17 cellular contexts compared by ENCODE assay signal in the genomic region with DNA sequence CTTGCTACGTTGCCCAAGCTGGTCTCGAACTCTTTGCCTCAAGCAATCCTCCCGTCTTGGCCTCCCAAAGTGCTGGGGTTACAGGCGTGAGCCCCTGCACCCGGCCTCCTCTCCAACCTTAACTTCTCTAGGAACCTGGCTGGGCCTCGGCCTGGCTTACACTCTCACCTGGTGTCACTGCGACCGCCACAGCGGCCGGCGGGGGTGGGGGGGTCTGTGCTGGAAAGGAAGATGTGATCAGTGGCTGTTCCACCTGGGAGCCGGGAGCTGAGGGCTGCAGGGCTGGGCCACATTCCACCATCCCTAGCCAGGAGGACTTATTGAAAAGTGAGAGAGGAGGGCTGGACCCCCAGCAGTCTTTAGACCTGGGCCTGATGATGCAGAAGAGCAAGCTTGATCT. TPM values are rescaled to one million over a fixed set of nuclear protein-coding genes. Genes with fewer than 3 reads are reported as not detected.
A peak's percentile ranks its signal among the peaks of the same experiment; 100 is the strongest.
DNase-seq lines count a peak whose midpoint lies in the region; ATAC-seq and TF ChIP-seq lines count a peak whose summit lies in the region.
"Had no signal": no experiment of that assay in that cellular context is flagged by ENCODE, and none has a peak within 500 bp of the region (broad histone marks: within the 10 kb centered on the region; RNA-seq: fewer than 3 reads in every experiment).

No MANE protein-coding gene starts in this region.

- H3K4me3 Mint-ChIP-seq in activated T-cell treated with anti-CD3 and anti-CD28 coated beads, Interleukin-2, amount 50 U/mL, for 4 hours, result no peak overlapping the region
- H3K4me3 Mint-ChIP-seq: CD4-positive, CD25-positive, alpha-beta regulatory T cell; CD8-positive, alpha-beta T cell; GM23338; HFFc6 had no signal

- TF ChIP-seq EP300 in esophagus muscularis mucosa (IDR thresholded peaks at IDR 0.05), result no peak

- H3K4me1 Mint-ChIP-seq in activated T-cell treated with anti-CD3 and anti-CD28 coated beads, Interleukin-2, amount 50 U/mL, for 4 hours (ENCODE audit: low read depth), result no peaks in the 10 kb centered on the region
- H3K4me1 Mint-ChIP-seq: CD4-positive, CD25-positive, alpha-beta regulatory T cell had no signal

- H3K9me3 ChIP-seq in esophagus muscularis mucosa (no peaks in the 10 kb centered on the region), spleen (no peaks in the 10 kb centered on the region), BE2C (no peaks in the 10 kb centered on the region), heart left ventricle (no peaks in the 10 kb centered on the region)
- H3K9me3 ChIP-seq: BLaER1, Caco-2, HAP-1 had no signal

- intact Hi-C loops in esophagus muscularis mucosa (cut with DNase I) (no loop called here), spleen (cut with DNase I; ENCODE audit: low total_unique reads) (no loop called here), heart left ventricle (cut with DNase I) (no loop called here)

- no peak for TF ChIP-seq POLR2A in esophagus muscularis mucosa (IDR thresholded peaks at IDR 0.05; ENCODE audit: low read depth)
- no peak for TF ChIP-seq POLR2A in spleen (IDR thresholded peaks at IDR 0.05)
- TF ChIP-seq POLR2A in heart left ventricle (IDR thresholded peaks at IDR 0.05), result no peak

- POLR2A ChIA-PET in RWPE1 (lab: Yijun Ruan, JAX; ENCODE audit: low non-redundant PET), result no interaction called here

- no peaks in the 10 kb centered on the region for H3K27me3 Mint-ChIP-seq in activated T-cell treated with anti-CD3 and anti-CD28 coated beads, Interleukin-2, amount 50 U/mL, for 4 hours (ENCODE audit: low read depth)

- H3K27me3 ChIP-seq in esophagus muscularis mucosa (no peaks in the 10 kb centered on the region), spleen (replicated peaks in 1 of 7) (no peaks in the 10 kb centered on the region), BE2C (no peaks in the 10 kb centered on the region), heart left ventricle (no peaks in the 10 kb centered on the region)
- H3K27me3 ChIP-seq: BLaER1 had no signal

- H3K4me3 ChIP-seq in esophagus muscularis mucosa (no peak overlapping the region), spleen (no peak overlapping the region), BE2C (ENCODE audit: low read depth, low read length) (no peak overlapping the region), heart left ventricle (no peak overlapping the region)
- H3K4me3 ChIP-seq: BLaER1, GM23338, HAP-1 had no signal

- H3K27ac ChIP-seq in RWPE1, result 0 out of 2 replicates have a peak overlapping the region, but pooled peaks have one; percentile 15
- peak overlapping the region; percentile 23 to 55 (median 46) for H3K27ac ChIP-seq in esophagus muscularis mucosa (replicated peaks in 1 of 4)
- H3K27ac ChIP-seq in spleen, result no peak overlapping the region
- H3K27ac ChIP-seq in heart left ventricle, result no peak overlapping the region
- H3K27ac ChIP-seq: BLaER1, C4-2B had no signal

- DNase-seq in RWPE1 (ENCODE audit: low spot score) (no peak), esophagus muscularis mucosa (ENCODE audit: extremely low spot score) (no peak), spleen (peak; percentile 58), BE2C (no peak), heart left ventricle (no peak)
- no peak for DNase-seq in activated T-cell treated with anti-CD3 and anti-CD28 coated beads, Interleukin-2, amount 50 U/mL, for 4 hours
- DNase-seq: Caco-2; CD4-positive, CD25-positive, alpha-beta regulatory T cell; CD8-positive, alpha-beta T cell; DMS 273 treated with DMSO at 0.1 percent for 48 hours; DMS79; GF-D8; HFFc6 had no signal

- 91% methylated on average over 11 of the region's 12 CpGs for WGBS in esophagus muscularis mucosa
- 92 to 96% (median 93%) methylated on average over 12 of the region's 12 CpGs for WGBS in spleen, 5 donors
- WGBS in heart left ventricle, 4 donors, result 92 to 95% (median 93%) methylated on average over 12 of the region's 12 CpGs

- TF ChIP-seq CTCF in RWPE1 (conservative IDR thresholded peaks at IDR 0.05; ENCODE audit: low read depth) (no peak), esophagus muscularis mucosa (IDR thresholded peaks at IDR 0.05) (no peak), spleen (IDR thresholded peaks at IDR 0.05 in 8 of 11, conservative IDR thresholded peaks at IDR 0.05 in 3 of 11) (no peak), BE2C (IDR thresholded peaks at IDR 0.05; ENCODE audit: low read depth, low read length) (no peak), heart left ventricle (IDR thresholded peaks at IDR 0.05) (no peak)

- H3K4me1 ChIP-seq in esophagus muscularis mucosa, result peaks cover 7 to 22% (median 18%) of the 10 kb centered on the region in 4 donors
- H3K4me1 ChIP-seq in spleen, result no peaks in the 10 kb centered on the region
- no peaks in the 10 kb centered on the region for H3K4me1 ChIP-seq in BE2C
- H3K4me1 ChIP-seq in heart left ventricle, result peaks cover 0 to 15% (median 3%) of the 10 kb centered on the region in 12 donors
- H3K4me1 ChIP-seq: Caco-2, HAP-1 had no signal

- no peak for ATAC-seq in activated T-cell treated with anti-CD3 and anti-CD28 coated beads, Interleukin-2, amount 50 U/mL, for 4 hours
- no peak for ATAC-seq in heart left ventricle
- ATAC-seq: CD8-positive, alpha-beta T cell; GM23338 had no signal

- H3K36me3 ChIP-seq in esophagus muscularis mucosa (peaks cover 84 to 100% (median 100%) of the 10 kb centered on the region in 4 donors), spleen (peaks cover 0 to 90% (median 28%) of the 10 kb centered on the region in 6 donors), BE2C (no peaks in the 10 kb centered on the region), heart left ventricle (peaks cover 6 to 100% (median 98%) of the 10 kb centered on the region in 9 donors)
- H3K36me3 ChIP-seq: HAP-1 had no signal

- CTCF ChIA-PET in RWPE1 (lab: Yijun Ruan, JAX), result interaction anchor here (1.1 kb wide), 1 partner anchor 57 kb away, joined by 3 read pairs; no protein-coding TSS in a partner anchor

- no peaks in the 10 kb centered on the region for H3K9me3 Mint-ChIP-seq in activated T-cell treated with anti-CD3 and anti-CD28 coated beads, Interleukin-2, amount 50 U/mL, for 4 hours
- H3K9me3 Mint-ChIP-seq: CD4-positive, CD25-positive, alpha-beta regulatory T cell; CD8-positive, alpha-beta T cell; GM23338; HFFc6 had no signal

- no peaks in the 10 kb centered on the region for H3K36me3 Mint-ChIP-seq in activated T-cell treated with anti-CD3 and anti-CD28 coated beads, Interleukin-2, amount 50 U/mL, for 4 hours (ENCODE audit: insufficient read depth)
- H3K36me3 Mint-ChIP-seq: CD4-positive, CD25-positive, alpha-beta regulatory T cell had no signal

RNA-seq across cellular contexts. Expression of gene HSPG2, which starts 48.6 kb away (rescaled TPM):
- 1,000 to 10,000 TPM in 1 of 4 donors, 100 to 1,000 TPM in 3; 414 to 1,199 (median 595) TPM for total RNA-seq in esophagus muscularis mucosa
- 100 to 1,000 TPM in 6 of 7 donors, 10 to 100 TPM in 1; 69.7 to 395 (median 178) TPM for total RNA-seq in spleen
- 10 to 100 TPM; 14.4 to 63.5 (median 15.0) TPM for polyA plus RNA-seq in spleen
- polyA plus RNA-seq in BE2C (2012; ENCODE audit: insufficient read depth, insufficient read length, low read depth), result 1.8 TPM
- total RNA-seq in activated T-cell treated with anti-CD3 and anti-CD28 coated beads, Interleukin-2, amount 50 U/mL, for 4 hours, result 1 to 10 TPM in 2 of 3 donors, under 1 TPM in 1; 0.92 to 1.7 (median 1.2) TPM
- total RNA-seq in heart left ventricle, result 100 to 1,000 TPM; 202 to 608 (median 304) TPM
- 100 to 1,000 TPM; 164 to 315 TPM for polyA plus RNA-seq in heart left ventricle

Comparison
In these comparisons a context has a peak if more than half of its experiments do, and no peak if none do; other contexts are left out.
1. H3K27ac ChIP-seq: peak in RWPE1 (single experiment) and esophagus muscularis mucosa (4 of 4); none in spleen (0 of 8) and heart left ventricle (0 of 12).
2. RNA of gene HSPG2, which starts 48.6 kb away (total RNA-seq): 414 to 1,199 TPM in esophagus muscularis mucosa, 202 to 608 TPM in heart left ventricle and 69.7 to 395 TPM in spleen; 0.92 to 1.7 TPM in activated T-cell treated with anti-CD3 and anti-CD28 coated beads, Interleukin-2, amount 50 U/mL, for 4 hours; every median in the first group is over 10 times any median in the second.